Comparison of ENCODE assay signal across 17 cellular contexts in genomic region chr2:8659092-8659734, GRCh38. TPM values are rescaled to one million over a fixed set of nuclear protein-coding genes. Genes with fewer than 3 reads are reported as not detected.
DNase-seq lines count a peak whose midpoint lies in the region; ATAC-seq and TF ChIP-seq lines count a peak whose summit lies in the region.
"Had no signal": no experiment of that assay in that cellular context is flagged by ENCODE, and none has a peak within 500 bp of the region (broad histone marks: within the 10 kb centered on the region; RNA-seq: fewer than 3 reads in every experiment).

No MANE protein-coding gene starts in this region.

- peaks cover 21 to 43% (median 29%) of the 10 kb centered on the region in 4 donors for H3K4me1 ChIP-seq in liver (ENCODE audit: control insufficient read depth in 4 of 4, insufficient read depth in 4 of 4, low read length in 3 of 4)

- H3K4me1 Mint-ChIP-seq in activated CD4-positive, alpha-beta T cell treated with anti-CD3 and anti-CD28 coated beads, Interleukin-2, amount 10 ng/mL, durations not matched to agents 24 days and 14 days = peaks cover 14% of the 10 kb centered on the region
- peaks cover 13% of the 10 kb centered on the region for H3K4me1 Mint-ChIP-seq in activated CD4-positive, alpha-beta memory T cell treated with anti-CD3 and anti-CD28 coated beads, Interleukin-2, amount 10 ng/mL, durations not matched to agents 7 days and 5 days

- intact Hi-C loops in activated CD4-positive, alpha-beta T cell treated with anti-CD3 and anti-CD28 coated beads, Interleukin-2, amount 10 ng/mL, durations not matched to agents 24 days and 14 days (cut with micrococcal nuclease) = no loop called here

- no peak for TF ChIP-seq CTCF in liver (IDR thresholded peaks at IDR 0.05; ENCODE audit: low read depth, low read length, missing input control)

- H3K27me3 Mint-ChIP-seq in activated CD4-positive, alpha-beta T cell treated with anti-CD3 and anti-CD28 coated beads, Interleukin-2, amount 10 ng/mL, durations not matched to agents 24 days and 14 days = peaks cover 5% of the 10 kb centered on the region
- peaks cover 3% of the 10 kb centered on the region for H3K27me3 Mint-ChIP-seq in activated CD4-positive, alpha-beta memory T cell treated with anti-CD3 and anti-CD28 coated beads, Interleukin-2, amount 10 ng/mL, durations not matched to agents 7 days and 5 days

- H3K27ac Mint-ChIP-seq in activated CD4-positive, alpha-beta T cell treated with anti-CD3 and anti-CD28 coated beads, Interleukin-2, amount 10 ng/mL, durations not matched to agents 24 days and 14 days = no peak overlapping the region
- no peak overlapping the region for H3K27ac Mint-ChIP-seq in activated CD4-positive, alpha-beta memory T cell treated with anti-CD3 and anti-CD28 coated beads, Interleukin-2, amount 10 ng/mL, durations not matched to agents 7 days and 5 days
- H3K27ac Mint-ChIP-seq: activated naive CD8-positive, alpha-beta T cell treated with anti-CD3 and anti-CD28 coated beads, Interleukin-2, amount 10 ng/mL, durations not matched to agents 7 days and 5 days had no signal

- peak overlapping the region; percentile 73 to 85 for H3K27ac ChIP-seq in liver (ENCODE audit: low read depth in 1 of 2, low read length in 2 of 2)
- H3K27ac ChIP-seq: SK-N-MC, thoracic aorta had no signal

- H3K27me3 ChIP-seq in liver (ENCODE audit: control insufficient read depth in 4 of 4, insufficient read depth in 4 of 4, low read length in 3 of 4) = no peaks in the 10 kb centered on the region
- H3K27me3 ChIP-seq: cardiac muscle cell had no signal

- no peak overlapping the region for H3K4me3 ChIP-seq in liver (ENCODE audit: low read depth in 1 of 3, low read length in 3 of 3)
- H3K4me3 ChIP-seq: cardiac muscle cell, SK-N-MC, thoracic aorta had no signal

- DNase-seq in AML-193 (lab: John Stamatoyannopoulos, UW) (peak; percentile 19 to 20), DMS79 (lab: John Stamatoyannopoulos, UW) (peak; percentile 21), SHP77 treated with DMSO at 0.1 percent for 48 hours (lab: John Stamatoyannopoulos, UW) (peak; percentile 70)
- DNase-seq in activated CD4-positive, alpha-beta T cell treated with anti-CD3 and anti-CD28 coated beads, Interleukin-2, amount 10 ng/mL, durations not matched to agents 24 days and 14 days = no peak
- no peak for DNase-seq in activated CD4-positive, alpha-beta memory T cell treated with anti-CD3 and anti-CD28 coated beads, Interleukin-2, amount 10 ng/mL, durations not matched to agents 7 days and 5 days
- DNase-seq: activated naive CD8-positive, alpha-beta T cell treated with anti-CD3 and anti-CD28 coated beads, Interleukin-2, amount 10 ng/mL, durations not matched to agents 7 days and 5 days; effector memory CD4-positive, alpha-beta T cell; mesenchymal stem cell; NCI-H2107; occipital lobe; stimulated activated CD4-positive, alpha-beta T cell treated with anti-CD3 and anti-CD28 coated beads, Interleukin-12 subunit alpha, Interleukin-12 subunit beta, amount 100 ng/mL, for 4 hours had no signal

- peak overlapping the region; percentile 26 to 56 for H3K9ac ChIP-seq in liver (ENCODE audit: low read depth in 1 of 2, low read length in 2 of 2)

- WGBS in liver = 29% methylated on average over 10 of the region's 10 CpGs

- POLR2A ChIA-PET in activated CD4-positive, alpha-beta memory T cell treated with anti-CD3 and anti-CD28 coated beads, Interleukin-2, amount 10 ng/mL, durations not matched to agents 7 days and 5 days (lab: Charles Lee) = no interaction called here

- peak; percentile 69 to 77 for TF ChIP-seq RAD21 in liver (IDR thresholded peaks at IDR 0.05)

- H3K36me3 ChIP-seq in liver (ENCODE audit: control insufficient read depth in 4 of 4, insufficient read depth in 3 of 4, low read depth in 1 of 4, low read length in 3 of 4) = no peaks in the 10 kb centered on the region
- H3K36me3 ChIP-seq: cardiac muscle cell, thoracic aorta had no signal

- H3K9me3 ChIP-seq in liver (ENCODE audit: control insufficient read depth in 4 of 4, low read length in 3 of 4) = no peaks in the 10 kb centered on the region
- H3K9me3 ChIP-seq: thoracic aorta had no signal

- no peaks in the 10 kb centered on the region for H3K36me3 Mint-ChIP-seq in activated CD4-positive, alpha-beta T cell treated with anti-CD3 and anti-CD28 coated beads, Interleukin-2, amount 10 ng/mL, durations not matched to agents 24 days and 14 days (ENCODE audit: low read depth)
- no peaks in the 10 kb centered on the region for H3K36me3 Mint-ChIP-seq in activated CD4-positive, alpha-beta memory T cell treated with anti-CD3 and anti-CD28 coated beads, Interleukin-2, amount 10 ng/mL, durations not matched to agents 7 days and 5 days (ENCODE audit: low read depth)
- H3K36me3 Mint-ChIP-seq: activated naive CD8-positive, alpha-beta T cell treated with anti-CD3 and anti-CD28 coated beads, Interleukin-2, amount 10 ng/mL, durations not matched to agents 7 days and 5 days had no signal

- CTCF ChIA-PET in activated CD4-positive, alpha-beta memory T cell treated with anti-CD3 and anti-CD28 coated beads, Interleukin-2, amount 10 ng/mL, durations not matched to agents 7 days and 5 days (lab: Charles Lee) = no interaction called here

- ATAC-seq in HG02588 (IDR thresholded peaks at IDR 0.05; ENCODE audit: unreplicated experiment) (no peak), HG03457 (IDR thresholded peaks at IDR 0.05; ENCODE audit: unreplicated experiment) (no peak)

- H3K9me3 Mint-ChIP-seq in activated CD4-positive, alpha-beta T cell treated with anti-CD3 and anti-CD28 coated beads, Interleukin-2, amount 10 ng/mL, durations not matched to agents 24 days and 14 days = no peaks in the 10 kb centered on the region
- no peaks in the 10 kb centered on the region for H3K9me3 Mint-ChIP-seq in activated CD4-positive, alpha-beta memory T cell treated with anti-CD3 and anti-CD28 coated beads, Interleukin-2, amount 10 ng/mL, durations not matched to agents 7 days and 5 days
- H3K9me3 Mint-ChIP-seq: activated naive CD8-positive, alpha-beta T cell treated with anti-CD3 and anti-CD28 coated beads, Interleukin-2, amount 10 ng/mL, durations not matched to agents 7 days and 5 days had no signal

- no peak overlapping the region for H3K4me3 Mint-ChIP-seq in activated CD4-positive, alpha-beta T cell treated with anti-CD3 and anti-CD28 coated beads, Interleukin-2, amount 10 ng/mL, durations not matched to agents 24 days and 14 days
- H3K4me3 Mint-ChIP-seq in activated CD4-positive, alpha-beta memory T cell treated with anti-CD3 and anti-CD28 coated beads, Interleukin-2, amount 10 ng/mL, durations not matched to agents 7 days and 5 days = no peak overlapping the region
- H3K4me3 Mint-ChIP-seq: activated naive CD8-positive, alpha-beta T cell treated with anti-CD3 and anti-CD28 coated beads, Interleukin-2, amount 10 ng/mL, durations not matched to agents 7 days and 5 days had no signal

TF ChIP-seq in liver, 16 proteins besides CTCF, POLR2A, EP300 and RAD21 (continues in another document):
- TF ChIP-seq RXRA (IDR thresholded peaks at IDR 0.05) = peak; percentile 97
- peak; percentile 44 to 77 for TF ChIP-seq EGR1 (IDR thresholded peaks at IDR 0.05; ENCODE audit: low read depth in 2 of 2)
- TF ChIP-seq HNF4G (IDR thresholded peaks at IDR 0.05) = peak; percentile 93
- TF ChIP-seq GABPA (IDR thresholded peaks at IDR 0.05 in 1 of 2, conservative IDR thresholded peaks at IDR 0.05 in 1 of 2) = peak in 1 of 2 donors; percentile 45
- TF ChIP-seq ZBTB33 (IDR thresholded peaks at IDR 0.05) = peak; percentile 94
- TF ChIP-seq FOXA1 (IDR thresholded peaks at IDR 0.05) = peak; percentile 81
- peak; percentile 14 for TF ChIP-seq FOXA2 (IDR thresholded peaks at IDR 0.05)
- TF ChIP-seq REST (IDR thresholded peaks at IDR 0.05) = peak; percentile 72

RNA-seq across cellular contexts. Expression of gene ID2, which starts 22.6 kb away (rescaled TPM):
- 100 to 1,000 TPM; 216 to 274 TPM for total RNA-seq in liver
- 100 to 1,000 TPM; 149 to 488 TPM for polyA plus RNA-seq in liver
- total RNA-seq in activated CD4-positive, alpha-beta T cell treated with anti-CD3 and anti-CD28 coated beads, Interleukin-2, amount 10 ng/mL, durations not matched to agents 24 days and 14 days = 284 and 299 TPM in 2 replicates
- total RNA-seq in activated CD4-positive, alpha-beta memory T cell treated with anti-CD3 and anti-CD28 coated beads, Interleukin-2, amount 10 ng/mL, durations not matched to agents 7 days and 5 days = 100 to 1,000 TPM; 299 to 324 TPM

Comparison
In these comparisons a context has a peak if more than half of its experiments do, and no peak if none do; other contexts are left out.
1. DNase-seq: peak in AML-193 (2 of 2), DMS79 (single experiment) and SHP77 treated with DMSO at 0.1 percent for 48 hours (single experiment); none in activated CD4-positive, alpha-beta T cell treated with anti-CD3 and anti-CD28 coated beads, Interleukin-2, amount 10 ng/mL, durations not matched to agents 24 days and 14 days (single experiment) and activated CD4-positive, alpha-beta memory T cell treated with anti-CD3 and anti-CD28 coated beads, Interleukin-2, amount 10 ng/mL, durations not matched to agents 7 days and 5 days (single experiment).